In genomic region chr3:60798456-60798855, GRCh38 we compare ENCODE assay signal across 19 cellular contexts.
"Had no signal": no experiment of that assay in that cellular context is flagged by ENCODE, and none has a peak within 500 bp of the region (broad histone marks: within the 10 kb centered on the region; RNA-seq: fewer than 3 reads in every experiment).

No MANE protein-coding gene starts in this region.

- DNase-seq: hippocampal formation; kidney glomerular epithelial cell; left cardiac atrium; left lung; lower lobe of right lung; mammary epithelial cell; mesenchymal stem cell; naive thymus-derived CD8-positive, alpha-beta T cell; nephron progenitor cell; occipital lobe; right lobe of liver; stimulated activated CD4-positive, alpha-beta T cell treated with anti-CD3 and anti-CD28 coated beads, Interleukin-1b, Interleukin-23, amount 100 ng/mL, for 48 hours; stimulated activated CD4-positive, alpha-beta T cell treated with anti-CD3 and anti-CD28 coated beads, Interleukin-2, amount 100 ng/mL, for 48 hours; stimulated activated CD4-positive, alpha-beta T cell treated with anti-CD3 and anti-CD28 coated beads, Interleukin-4, amount 100 ng/mL, for 4 hours; stimulated activated CD8-positive, alpha-beta memory T cell treated with anti-CD3 and anti-CD28 coated beads, Interleukin-4, amount 100 ng/mL, for 48 hours; stimulated activated naive CD4-positive, alpha-beta T cell treated with Interleukin-2 at 50 U/mL for 16 hours; stimulated activated naive CD8-positive, alpha-beta T cell treated with anti-CD3 and anti-CD28 coated beads, Interleukin-15, amount 100 ng/mL, for 72 hours; substantia nigra; uterus had no signal
